In genomic region chr4:107989537-107990386, GRCh38 we compare ENCODE assay signal across 8 cellular contexts. TPM values are rescaled to one million over a fixed set of nuclear protein-coding genes. Genes with fewer than 3 reads are reported as not detected.
DNase-seq lines count a peak whose midpoint lies in the region; TF ChIP-seq lines count a peak whose summit lies in the region.

HADH (plus strand) TSS chr4:107989889; CDS start chr4:107989933, 44 bp downstream.

- H3K4me1 Mint-ChIP-seq in nephron progenitor cell: peaks cover 51% of the 10 kb centered on the region
- peaks cover 55% of the 10 kb centered on the region for H3K4me1 Mint-ChIP-seq in stimulated activated naive CD8-positive, alpha-beta T cell treated with anti-CD3 and anti-CD28 coated beads, Interleukin-15, Interleukin-2, amounts not matched to agents 100 ng/mL and 50 ng/mL, for 24 hours (ENCODE audit: low read depth)

- no peak for TF ChIP-seq CTCF in fibroblast of the aortic adventitia (IDR thresholded peaks at IDR 0.05; ENCODE audit: insufficient read depth, low read length)
- no peak for TF ChIP-seq CTCF in nephron progenitor cell (IDR thresholded peaks at IDR 0.05)

- H3K4me3 Mint-ChIP-seq in nephron progenitor cell: peak within 1 kb of the TSS; percentile 93
- H3K4me3 Mint-ChIP-seq in stimulated activated naive CD8-positive, alpha-beta T cell treated with anti-CD3 and anti-CD28 coated beads, Interleukin-15, Interleukin-2, amounts not matched to agents 100 ng/mL and 50 ng/mL, for 24 hours: peak within 1 kb of the TSS; percentile 85

- H3K27me3 ChIP-seq in H7 (ENCODE audit: control insufficient read depth, insufficient read depth, low read length): no peaks in the 10 kb centered on the region

- no peaks in the 10 kb centered on the region for H3K36me3 Mint-ChIP-seq in nephron progenitor cell (ENCODE audit: low read depth)
- H3K36me3 Mint-ChIP-seq in stimulated activated naive CD8-positive, alpha-beta T cell treated with anti-CD3 and anti-CD28 coated beads, Interleukin-15, Interleukin-2, amounts not matched to agents 100 ng/mL and 50 ng/mL, for 24 hours (ENCODE audit: low read depth): peaks cover 17% of the 10 kb centered on the region

- H3K9me3 Mint-ChIP-seq in nephron progenitor cell: no peaks in the 10 kb centered on the region
- no peaks in the 10 kb centered on the region for H3K9me3 Mint-ChIP-seq in stimulated activated naive CD8-positive, alpha-beta T cell treated with anti-CD3 and anti-CD28 coated beads, Interleukin-15, Interleukin-2, amounts not matched to agents 100 ng/mL and 50 ng/mL, for 24 hours

- no peaks in the 10 kb centered on the region for H3K36me3 ChIP-seq in H7 (replicated peaks; ENCODE audit: control insufficient read depth, insufficient read depth, low read length)

- peak within 1 kb of the TSS; percentile 79 for H3K4me3 ChIP-seq in H7 (ENCODE audit: insufficient read depth, low read depth, low read length)
- H3K4me3 ChIP-seq in fibroblast of the aortic adventitia (ENCODE audit: low read depth, low read length): peak within 1 kb of the TSS; percentile 90

- H3K27me3 Mint-ChIP-seq in nephron progenitor cell (ENCODE audit: low read depth, poor library complexity): peaks cover 11% of the 10 kb centered on the region
- no peaks in the 10 kb centered on the region for H3K27me3 Mint-ChIP-seq in stimulated activated naive CD8-positive, alpha-beta T cell treated with anti-CD3 and anti-CD28 coated beads, Interleukin-15, Interleukin-2, amounts not matched to agents 100 ng/mL and 50 ng/mL, for 24 hours

- H3K27ac Mint-ChIP-seq in nephron progenitor cell: no peak within 1 kb of the TSS
- H3K27ac Mint-ChIP-seq in stimulated activated naive CD8-positive, alpha-beta T cell treated with anti-CD3 and anti-CD28 coated beads, Interleukin-15, Interleukin-2, amounts not matched to agents 100 ng/mL and 50 ng/mL, for 24 hours: peak within 1 kb of the TSS; percentile 82

- DNase-seq in ELR (ENCODE audit: low read depth) (peak; percentile 92), H7 (peak; percentile 96), M059J (ENCODE audit: low read depth) (peak; percentile 86), SHP77 treated with DMSO at 0.1 percent for 48 hours (lab: John Stamatoyannopoulos, UW) (peak; percentile 39), fibroblast of the aortic adventitia (ENCODE audit: low read depth) (peak; percentile 80), nephron progenitor cell (peak; percentile 96)
- peak; percentile 98 for DNase-seq in activated effector memory CD4-positive, alpha-beta T cell treated with anti-CD3 and anti-CD28 coated beads, Interleukin-2, amount 50 U/mL, for 16 hours

RNA-seq across cellular contexts. Expression of gene HADH, which starts in this region (rescaled TPM):
- 14.5 and 17.7 TPM in 2 replicates for total RNA-seq in H7 (2014; rRNA removed; shearing (Covaris generic))
- 11.2 and 15.9 TPM in 2 replicates for total RNA-seq in M059J (2014; rRNA removed; shearing (Covaris generic))
- total RNA-seq in fibroblast of the aortic adventitia (ENCODE audit: low replicate concordance): 4.3 and 14.1 TPM in 2 replicates

Comparison
In these comparisons a context has a peak if more than half of its experiments do, and no peak if none do; other contexts are left out.
1. Peak in every context shown above with its lines: DNase-seq and H3K4me3 ChIP-seq.
2. DNase-seq: peak in every context shown above with its lines; median percentile 98 in activated effector memory CD4-positive, alpha-beta T cell treated with anti-CD3 and anti-CD28 coated beads, Interleukin-2, amount 50 U/mL, for 16 hours; 96 in H7; 96 in nephron progenitor cell; 92 in ELR; 86 in M059J; 80 in fibroblast of the aortic adventitia; 39 in SHP77 treated with DMSO at 0.1 percent for 48 hours.